In genomic region chr6:73299171-73300073, GRCh38 we compare ENCODE assay signal across 12 cellular contexts. TPM values are rescaled to one million over a fixed set of nuclear protein-coding genes. Genes with fewer than 3 reads are reported as not detected.
DNase-seq lines count a peak whose midpoint lies in the region; ATAC-seq and TF ChIP-seq lines count a peak whose summit lies in the region.
"Had no signal": no experiment of that assay in that cellular context is flagged by ENCODE, and none has a peak within 500 bp of the region (broad histone marks: within the 10 kb centered on the region; RNA-seq: fewer than 3 reads in every experiment).

No MANE protein-coding gene starts in this region.

- no peak overlapping the region for H2AK5ac ChIP-seq in neuronal stem cell (ENCODE audit: low read depth, low read length)

- DNase-seq in T-helper 17 cell: no peak
- DNase-seq in fibroblast of villous mesenchyme (ENCODE audit: low read depth): peak; percentile 10
- no peak for DNase-seq in neuronal stem cell (ENCODE audit: low spot score)
- peak in 1 of 2 donors; percentile 75 for DNase-seq in upper lobe of left lung
- DNase-seq in SIG-M5 treated with dmso at 0.1 percent for 504 hours (lab: John Stamatoyannopoulos, UW; ENCODE audit: unreplicated experiment): no peak
- DNase-seq in SJCRH30: no peak
- no peak for DNase-seq in inferior parietal cortex (ENCODE audit: extremely low spot score)
- DNase-seq: activated naive CD4-positive, alpha-beta T cell treated with anti-CD3 and anti-CD28 coated beads for 36 hours; NCI-H1092 treated with DMSO at 0.1 percent for 48 hours; NCI-H748 treated with DMSO at 0.1 percent for 48 hours; stimulated activated CD4-positive, alpha-beta T cell treated with anti-CD3 and anti-CD28 coated beads, Interleukin-1b, Interleukin-23, amount 100 ng/mL, for 48 hours had no signal

- no peak overlapping the region for H2AFZ ChIP-seq in neuronal stem cell (ENCODE audit: low read length)

- TF ChIP-seq POLR2A in upper lobe of left lung (IDR thresholded peaks at IDR 0.05): no peak

- TF ChIP-seq CTCF in fibroblast of villous mesenchyme (IDR thresholded peaks at IDR 0.05; ENCODE audit: insufficient read depth, low read depth, low read length) (no peak), upper lobe of left lung (IDR thresholded peaks at IDR 0.05) (no peak)

- ATAC-seq in T-helper 17 cell (no peak), upper lobe of left lung (ENCODE audit: low FRiP score in 2 of 2) (peak; percentile 63)

- H2BK120ac ChIP-seq in neuronal stem cell (ENCODE audit: low read depth, low read length): no peak overlapping the region

- no peak overlapping the region for H2BK15ac ChIP-seq in neuronal stem cell (ENCODE audit: low read length)

- peak overlapping the region; percentile 23 for H4K8ac ChIP-seq in neuronal stem cell (ENCODE audit: low read depth, low read length)

- peaks cover 0 to 5% of the 10 kb centered on the region in 2 donors for H3K36me3 ChIP-seq in neuronal stem cell (replicated peaks in 1 of 2; ENCODE audit: control insufficient read depth in 2 of 2, insufficient read depth in 2 of 2, low read length in 2 of 2)
- H3K36me3 ChIP-seq in upper lobe of left lung: no peaks in the 10 kb centered on the region
- H3K36me3 ChIP-seq in SJCRH30: no peaks in the 10 kb centered on the region

- no peak overlapping the region for H2BK5ac ChIP-seq in neuronal stem cell (ENCODE audit: low read length)

- H3K9ac ChIP-seq in neuronal stem cell (ENCODE audit: low read depth, low read length, poor library complexity): no peak overlapping the region

- H3K27me3 ChIP-seq in neuronal stem cell (ENCODE audit: control insufficient read depth in 3 of 3, insufficient read depth in 3 of 3, low read depth in 1 of 3, low read length in 3 of 3) (no peaks in the 10 kb centered on the region), upper lobe of left lung (no peaks in the 10 kb centered on the region), SJCRH30 (no peaks in the 10 kb centered on the region)

- H3K4me2 ChIP-seq in neuronal stem cell (ENCODE audit: insufficient read depth, low read length, poor library complexity, severe bottlenecking): no peak overlapping the region

- no peaks in the 10 kb centered on the region for H3K4me1 ChIP-seq in neuronal stem cell (ENCODE audit: control insufficient read depth in 2 of 2, insufficient read depth in 1 of 2, low read depth in 1 of 2, low read length in 2 of 2)
- H3K4me1 ChIP-seq in upper lobe of left lung: no peaks in the 10 kb centered on the region
- no peaks in the 10 kb centered on the region for H3K4me1 ChIP-seq in SJCRH30

- H4K91ac ChIP-seq in neuronal stem cell (ENCODE audit: low read depth, low read length, poor library complexity): no peak overlapping the region

- H3K27ac ChIP-seq in neuronal stem cell (replicated peaks; ENCODE audit: low read length) (no peak overlapping the region), upper lobe of left lung (no peak overlapping the region), SJCRH30 (no peak overlapping the region)

- H3K9me3 ChIP-seq in T-helper 17 cell (ENCODE audit: control insufficient read depth, low read length, poor library complexity, severe bottlenecking) (no peaks in the 10 kb centered on the region), neuronal stem cell (replicated peaks in 1 of 2; ENCODE audit: control insufficient read depth in 2 of 2, insufficient read depth in 1 of 2, low read depth in 1 of 2, low read length in 2 of 2) (peaks cover 0 to 1% of the 10 kb centered on the region in 2 donors), upper lobe of left lung (no peaks in the 10 kb centered on the region), SJCRH30 (replicated peaks) (no peaks in the 10 kb centered on the region)

- no peak overlapping the region for H3K4ac ChIP-seq in neuronal stem cell (ENCODE audit: low read length)

- peaks cover 6% of the 10 kb centered on the region for H3K36me3 Mint-ChIP-seq in T-helper 17 cell (ENCODE audit: low read depth)

- H3K23ac ChIP-seq in neuronal stem cell (ENCODE audit: low read depth, low read length, poor library complexity): peak overlapping the region; percentile 43

- H3K18ac ChIP-seq in neuronal stem cell (ENCODE audit: low read length): peak overlapping the region; percentile 28

- H3K4me1 Mint-ChIP-seq in T-helper 17 cell: peaks cover 5% of the 10 kb centered on the region

- H3K4me3 ChIP-seq in fibroblast of villous mesenchyme (ENCODE audit: low read depth, low read length): peak overlapping the region; percentile 57
- H3K4me3 ChIP-seq in neuronal stem cell (ENCODE audit: low read length in 2 of 2): no peak overlapping the region
- peak overlapping the region in 3 of 4 donors; percentile 13 to 25 (median 17) for H3K4me3 ChIP-seq in upper lobe of left lung
- no peak overlapping the region for H3K4me3 ChIP-seq in SJCRH30

- H3K79me1 ChIP-seq in neuronal stem cell (ENCODE audit: low read depth, low read length): no peaks in the 10 kb centered on the region

- no peak overlapping the region for H3K14ac ChIP-seq in neuronal stem cell (ENCODE audit: low read length)

- no peak for TF ChIP-seq EP300 in upper lobe of left lung (IDR thresholded peaks at IDR 0.05)

- H2BK12ac ChIP-seq in neuronal stem cell (ENCODE audit: low read length): no peak overlapping the region

- H3K27me3 Mint-ChIP-seq in T-helper 17 cell: no peaks in the 10 kb centered on the region

- no peak overlapping the region for H3K27ac Mint-ChIP-seq in T-helper 17 cell
- H3K27ac Mint-ChIP-seq: activated naive CD4-positive, alpha-beta T cell treated with anti-CD3 and anti-CD28 coated beads for 36 hours had no signal

- peak overlapping the region; percentile 21 for H3K4me3 Mint-ChIP-seq in T-helper 17 cell
- H3K4me3 Mint-ChIP-seq: activated naive CD4-positive, alpha-beta T cell treated with anti-CD3 and anti-CD28 coated beads for 36 hours had no signal

- no CpG with 5 or more reads among the region's 52 CpGs for WGBS in neuronal stem cell (ENCODE audit: extremely low coverage in 2 of 2, insufficient read length in 2 of 2, insufficient replicate concordance in 1 of 2), 2 donors
- 65 to 69% methylated on average over 37 to 47 of the region's 52 CpGs for whole genome bisulfite sequencing in upper lobe of left lung, 2 donors

RNA-seq across cellular contexts. Expression of gene KHDC1, which starts 36.4 kb away (rescaled TPM):
- total RNA-seq in T-helper 17 cell: 1 to 10 TPM in 1 of 2 donors, under 1 TPM in 1; 0.52 to 3.1 TPM
- total RNA-seq in fibroblast of villous mesenchyme: 2.6 and 3.9 TPM in 2 replicates
- polyA plus RNA-seq in neuronal stem cell (2013, experiment 1 of 2): 9.9 TPM
- polyA plus RNA-seq in neuronal stem cell (2013, experiment 2 of 2): 9.0 TPM
- 1 to 10 TPM in 5 of 6 donors, not detected in 1; 1.3 to 2.6 (median 2.0) TPM for total RNA-seq in upper lobe of left lung
- total RNA-seq in SJCRH30 (2014; rRNA removed; shearing (Covaris generic)): not detected in 2 replicates

RNA-seq across cellular contexts. Expression of gene DPPA5, which starts 54.7 kb away (rescaled TPM):
- not detected for total RNA-seq in T-helper 17 cell
- not detected in 2 replicates for total RNA-seq in fibroblast of villous mesenchyme
- not detected for polyA plus RNA-seq in neuronal stem cell (2013, experiment 1 of 2)
- polyA plus RNA-seq in neuronal stem cell (2013, experiment 2 of 2): not detected
- total RNA-seq in upper lobe of left lung: not detected
- not detected in 2 replicates for total RNA-seq in SJCRH30 (2014; rRNA removed; shearing (Covaris generic))
- total RNA-seq: activated naive CD4-positive, alpha-beta T cell treated with anti-CD3 and anti-CD28 coated beads for 36 hours; dermis microvascular lymphatic vessel endothelial cell had no signal

Comparison
In these comparisons a context has a peak if more than half of its experiments do, and no peak if none do; other contexts are left out.
1. H3K4me3 ChIP-seq: peak in fibroblast of villous mesenchyme (single experiment) and upper lobe of left lung (3 of 4); none in neuronal stem cell (0 of 2) and SJCRH30 (single experiment).